Comparison of ENCODE assay signal across 13 cellular contexts in genomic region chr12:4201333-4202105, GRCh38.
"Had no signal": no experiment of that assay in that cellular context is flagged by ENCODE, and none has a peak within 500 bp of the region (broad histone marks: within the 10 kb centered on the region; RNA-seq: fewer than 3 reads in every experiment).

No MANE protein-coding gene starts in this region.

- H3K36me3 ChIP-seq: suprapubic skin, upper lobe of left lung had no signal

- H3K4me3 Mint-ChIP-seq: activated CD8-positive, alpha-beta T cell treated with anti-CD3 and anti-CD28 coated beads, Interleukin-2, amount 10 ng/mL, durations not matched to agents 7 days and 5 days; neural crest cell had no signal

- H3K27ac Mint-ChIP-seq: activated CD8-positive, alpha-beta T cell treated with anti-CD3 and anti-CD28 coated beads, Interleukin-2, amount 10 ng/mL, durations not matched to agents 7 days and 5 days had no signal

- H3K9me3 ChIP-seq: suprapubic skin, upper lobe of left lung had no signal

- DNase-seq: activated CD8-positive, alpha-beta memory T cell treated with anti-CD3 and anti-CD28 coated beads, Interleukin-2, amount 50 U/mL, for 48 hours; activated CD8-positive, alpha-beta T cell treated with anti-CD3 and anti-CD28 coated beads, Interleukin-2, amount 10 ng/mL, durations not matched to agents 7 days and 5 days; foreskin melanocyte; head of caudate nucleus; mammary epithelial cell; retina; small intestine; stimulated activated naive CD4-positive, alpha-beta T cell; T1000; upper lobe of left lung had no signal

- ATAC-seq: activated CD8-positive, alpha-beta T cell treated with anti-CD3 and anti-CD28 coated beads, Interleukin-2, amount 10 ng/mL, durations not matched to agents 7 days and 5 days; left lobe of liver had no signal

- H3K4me3 ChIP-seq: suprapubic skin, upper lobe of left lung had no signal

- H3K27me3 ChIP-seq: upper lobe of left lung had no signal

- H3K4me1 ChIP-seq: suprapubic skin, upper lobe of left lung had no signal

- H3K27ac ChIP-seq: suprapubic skin, upper lobe of left lung had no signal

- H3K4me1 Mint-ChIP-seq: neural crest cell had no signal
